In the genomic region with DNA sequence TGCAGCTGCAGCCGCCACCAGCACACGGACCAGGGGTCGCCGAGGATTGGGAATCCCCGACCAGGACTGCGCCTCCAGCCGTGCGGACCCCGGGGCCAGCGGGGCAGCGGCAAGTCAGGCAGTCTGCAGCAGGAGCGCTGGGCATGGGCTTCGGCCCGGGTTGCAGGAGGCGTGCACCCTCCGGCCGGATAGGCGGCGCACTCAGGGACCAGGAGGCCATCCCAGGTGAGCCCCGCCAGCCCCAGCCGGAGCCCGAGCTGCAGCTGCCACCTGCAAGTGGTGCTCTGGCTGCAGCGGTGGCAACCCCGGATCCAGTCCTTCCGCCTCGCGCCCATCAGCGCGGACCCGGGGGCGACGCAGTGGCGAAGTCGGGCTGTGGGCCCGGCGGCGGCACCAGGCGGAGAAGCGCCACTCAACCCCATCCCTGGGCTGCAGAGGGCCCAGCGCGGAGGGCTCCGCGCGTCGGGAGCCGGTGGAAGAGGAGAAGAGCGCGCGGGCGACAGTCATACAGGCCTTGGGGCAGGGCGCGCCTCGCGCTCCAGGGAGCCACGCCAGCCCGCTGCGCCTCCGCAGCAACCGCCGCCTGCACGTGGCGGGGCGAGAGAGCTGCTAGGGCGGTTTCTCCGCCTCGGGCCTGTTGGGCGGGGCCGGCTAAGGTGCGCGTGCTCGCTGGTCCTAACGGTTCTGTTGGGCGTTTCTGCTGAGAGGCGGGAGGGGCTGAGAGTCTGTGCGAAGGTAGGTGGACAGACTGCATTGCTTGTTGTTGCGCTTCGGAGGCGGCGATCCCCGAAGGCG, we compare ENCODE assay signal across 9 cellular contexts.
DNase-seq lines count a peak whose midpoint lies in the region; ATAC-seq and TF ChIP-seq lines count a peak whose summit lies in the region.
"Had no signal": no experiment of that assay in that cellular context is flagged by ENCODE, and none has a peak within 500 bp of the region (broad histone marks: within the 10 kb centered on the region; RNA-seq: fewer than 3 reads in every experiment).

No MANE protein-coding gene starts in this region.

- H3K9me3 Mint-ChIP-seq in WTC11 (peaks cover 11% of the 10 kb centered on the region), endodermal cell (peaks cover 14% of the 10 kb centered on the region)
- peaks cover 0 to 10% (median 2%) of the 10 kb centered on the region in 9 donors for H3K9me3 Mint-ChIP-seq in naive thymus-derived CD8-positive, alpha-beta T cell

- peaks cover 12% of the 10 kb centered on the region for H3K27me3 ChIP-seq in endodermal cell (ENCODE audit: control insufficient read depth, insufficient read depth, low read length, poor library complexity, severe bottlenecking)

- H3K36me3 ChIP-seq in endodermal cell (ENCODE audit: control insufficient read depth, insufficient read depth, low read length), result no peaks in the 10 kb centered on the region
- H3K36me3 ChIP-seq: SJSA1 had no signal

- peaks cover 4% of the 10 kb centered on the region for H3K4me1 Mint-ChIP-seq in WTC11
- H3K4me1 Mint-ChIP-seq in endodermal cell, result peaks cover 3% of the 10 kb centered on the region
- H3K4me1 Mint-ChIP-seq in naive thymus-derived CD8-positive, alpha-beta T cell, result peaks cover 2 to 10% (median 6%) of the 10 kb centered on the region in 4 donors

- peaks cover 51% of the 10 kb centered on the region for H3K27me3 Mint-ChIP-seq in WTC11 (ENCODE audit: low read depth)
- H3K27me3 Mint-ChIP-seq in endodermal cell (ENCODE audit: insufficient read depth), result peaks cover 41% of the 10 kb centered on the region
- peaks cover 0 to 20% (median 10%) of the 10 kb centered on the region in 5 donors for H3K27me3 Mint-ChIP-seq in naive thymus-derived CD8-positive, alpha-beta T cell

- H3K27ac Mint-ChIP-seq in WTC11 (no peak overlapping the region), endodermal cell (no peak overlapping the region)
- H3K27ac Mint-ChIP-seq in naive thymus-derived CD8-positive, alpha-beta T cell, result peak overlapping the region in 9 of 10 donors; percentile 44 to 94 (median 69)

- CTCF ChIA-PET in WTC11 (lab: Charles Lee), result interaction anchor here (1.4 kb wide), 1 partner anchor 66 kb away, joined by 5 read pairs; no protein-coding TSS in a partner anchor

- POLR2A ChIA-PET in WTC11 (lab: Charles Lee), result no interaction called here
- POLR2A ChIA-PET in naive thymus-derived CD8-positive, alpha-beta T cell (lab: Charles Lee), result interaction anchor here (0.9 to 2.0 kb wide), 2 partner anchors 11 to 14 kb away, joined by 5 read pairs; no protein-coding TSS in a partner anchor

- WGBS in endodermal cell (ENCODE audit: insufficient coverage in 1 of 2, insufficient read length in 1 of 2), 2 experiments, result 0 to 3% methylated on average over 12 to 81 of the region's 81 CpGs

- H3K4me1 ChIP-seq in endodermal cell (ENCODE audit: control insufficient read depth, insufficient read depth, low read length), result no peaks in the 10 kb centered on the region
- H3K4me1 ChIP-seq: SJSA1 had no signal

- DNase-seq in ELF-1 (ENCODE audit: low read depth, low spot score) (peak; percentile 94), WTC11 (ENCODE audit: low spot score) (peak; percentile 71), endodermal cell (peak; percentile 85), NCI-H2196 (lab: John Stamatoyannopoulos, UW; ENCODE audit: unreplicated experiment) (no peak), GM19240 (ENCODE audit: insufficient read length, low spot score) (no peak)
- peak in 6 of 10 donors; percentile 6 to 45 (median 20) for DNase-seq in naive thymus-derived CD8-positive, alpha-beta T cell

- H3K36me3 Mint-ChIP-seq in WTC11 (no peaks in the 10 kb centered on the region), endodermal cell (ENCODE audit: low read depth) (no peaks in the 10 kb centered on the region)
- peaks cover 0 to 5% (median 3%) of the 10 kb centered on the region in 3 donors for H3K36me3 Mint-ChIP-seq in naive thymus-derived CD8-positive, alpha-beta T cell

- ATAC-seq in HG03521 (IDR thresholded peaks at IDR 0.05; ENCODE audit: unreplicated experiment) (peak; percentile 58), WTC11 (peak; percentile 92), HG03159 (IDR thresholded peaks at IDR 0.05; ENCODE audit: unreplicated experiment) (no peak)
- ATAC-seq in naive thymus-derived CD8-positive, alpha-beta T cell, result peak; percentile 51 to 75

- H3K27ac ChIP-seq in endodermal cell (ENCODE audit: low read depth, low read length), result no peak overlapping the region
- H3K27ac ChIP-seq: SJSA1 had no signal

- no peak overlapping the region for H3K9ac ChIP-seq in endodermal cell (ENCODE audit: extremely low read depth, low read length, poor library complexity, severe bottlenecking)

- peak overlapping the region; percentile 71 for H3K4me3 ChIP-seq in endodermal cell (ENCODE audit: low read length)
- H3K4me3 ChIP-seq: SJSA1 had no signal

- H3K4me3 Mint-ChIP-seq in WTC11, result peak overlapping the region; percentile 76
- peak overlapping the region; percentile 53 for H3K4me3 Mint-ChIP-seq in endodermal cell
- peak overlapping the region; percentile 71 to 88 (median 83) for H3K4me3 Mint-ChIP-seq in naive thymus-derived CD8-positive, alpha-beta T cell

- H3K9me3 ChIP-seq in endodermal cell (ENCODE audit: control insufficient read depth, low read length), result no peaks in the 10 kb centered on the region
- H3K9me3 ChIP-seq: SJSA1 had no signal

- TF ChIP-seq CTCF in WTC11 (IDR thresholded peaks at IDR 0.05) (no peak), endodermal cell (conservative IDR thresholded peaks at IDR 0.05) (peak; percentile 32)

TF ChIP-seq in WTC11, 78 proteins besides CTCF, POLR2A, EP300 and RAD21 (continues in another document):
- TF ChIP-seq NR3C1 (CRISPR knock-in tag; conservative IDR thresholded peaks at IDR 0.05; ENCODE audit: low read depth) (no peak), ZNF232 (CRISPR knock-in tag; IDR thresholded peaks at IDR 0.05) (peak; percentile 96), TEAD1 (CRISPR knock-in tag; IDR thresholded peaks at IDR 0.05) (peak; percentile 86), FOXK1 (CRISPR knock-in tag; IDR thresholded peaks at IDR 0.05) (peak; percentile 73), PRRX2 (CRISPR knock-in tag; IDR thresholded peaks at IDR 0.05) (no peak), JAZF1 (CRISPR knock-in tag; IDR thresholded peaks at IDR 0.05) (no peak), ETV6 (CRISPR knock-in tag; IDR thresholded peaks at IDR 0.05) (peak; percentile 93), IRF2 (CRISPR knock-in tag; IDR thresholded peaks at IDR 0.05; ENCODE audit: borderline replicate concordance, low read depth) (no peak), ZNF317 (CRISPR knock-in tag; IDR thresholded peaks at IDR 0.05; ENCODE audit: borderline replicate concordance, low read depth) (peak; percentile 47; the same call in 1 of the 2 replicates), TCF7 (CRISPR knock-in tag; IDR thresholded peaks at IDR 0.05; ENCODE audit: low read depth) (peak; percentile 91)
- TF ChIP-seq, protein P1, sequence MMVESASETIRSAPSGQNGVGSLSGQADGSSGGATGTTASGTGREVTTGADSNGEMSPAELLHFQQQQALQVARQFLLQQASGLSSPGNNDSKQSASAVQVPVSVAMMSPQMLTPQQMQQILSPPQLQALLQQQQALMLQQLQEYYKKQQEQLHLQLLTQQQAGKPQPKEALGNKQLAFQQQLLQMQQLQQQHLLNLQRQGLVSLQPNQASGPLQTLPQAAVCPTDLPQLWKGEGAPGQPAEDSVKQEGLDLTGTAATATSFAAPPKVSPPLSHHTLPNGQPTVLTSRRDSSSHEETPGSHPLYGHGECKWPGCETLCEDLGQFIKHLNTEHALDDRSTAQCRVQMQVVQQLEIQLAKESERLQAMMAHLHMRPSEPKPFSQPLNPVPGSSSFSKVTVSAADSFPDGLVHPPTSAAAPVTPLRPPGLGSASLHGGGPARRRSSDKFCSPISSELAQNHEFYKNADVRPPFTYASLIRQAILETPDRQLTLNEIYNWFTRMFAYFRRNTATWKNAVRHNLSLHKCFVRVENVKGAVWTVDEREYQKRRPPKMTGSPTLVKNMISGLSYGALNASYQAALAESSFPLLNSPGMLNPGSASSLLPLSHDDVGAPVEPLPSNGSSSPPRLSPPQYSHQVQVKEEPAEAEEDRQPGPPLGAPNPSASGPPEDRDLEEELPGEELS (CRISPR knock-in tag; IDR thresholded peaks at IDR 0.05), result peak; percentile 90
- TF ChIP-seq, protein P2, sequence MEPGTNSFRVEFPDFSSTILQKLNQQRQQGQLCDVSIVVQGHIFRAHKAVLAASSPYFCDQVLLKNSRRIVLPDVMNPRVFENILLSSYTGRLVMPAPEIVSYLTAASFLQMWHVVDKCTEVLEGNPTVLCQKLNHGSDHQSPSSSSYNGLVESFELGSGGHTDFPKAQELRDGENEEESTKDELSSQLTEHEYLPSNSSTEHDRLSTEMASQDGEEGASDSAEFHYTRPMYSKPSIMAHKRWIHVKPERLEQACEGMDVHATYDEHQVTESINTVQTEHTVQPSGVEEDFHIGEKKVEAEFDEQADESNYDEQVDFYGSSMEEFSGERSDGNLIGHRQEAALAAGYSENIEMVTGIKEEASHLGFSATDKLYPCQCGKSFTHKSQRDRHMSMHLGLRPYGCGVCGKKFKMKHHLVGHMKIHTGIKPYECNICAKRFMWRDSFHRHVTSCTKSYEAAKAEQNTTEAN (CRISPR knock-in tag; IDR thresholded peaks at IDR 0.05), result no peak; the same call in 1 of the 2 replicates
- TF ChIP-seq, protein P3, sequence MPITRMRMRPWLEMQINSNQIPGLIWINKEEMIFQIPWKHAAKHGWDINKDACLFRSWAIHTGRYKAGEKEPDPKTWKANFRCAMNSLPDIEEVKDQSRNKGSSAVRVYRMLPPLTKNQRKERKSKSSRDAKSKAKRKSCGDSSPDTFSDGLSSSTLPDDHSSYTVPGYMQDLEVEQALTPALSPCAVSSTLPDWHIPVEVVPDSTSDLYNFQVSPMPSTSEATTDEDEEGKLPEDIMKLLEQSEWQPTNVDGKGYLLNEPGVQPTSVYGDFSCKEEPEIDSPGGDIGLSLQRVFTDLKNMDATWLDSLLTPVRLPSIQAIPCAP (CRISPR knock-in tag; IDR thresholded peaks at IDR 0.05), result peak; percentile 94

Comparison
In these comparisons a context has a peak if more than half of its experiments do, and no peak if none do; other contexts are left out.
1. DNase-seq: peak in ELF-1 (single experiment), WTC11 (single experiment), endodermal cell (single experiment) and naive thymus-derived CD8-positive, alpha-beta T cell (6 of 10); none in NCI-H2196 (single experiment) and GM19240 (single experiment).
2. H3K27ac Mint-ChIP-seq: peak in naive thymus-derived CD8-positive, alpha-beta T cell (9 of 10); none in WTC11 (single experiment) and endodermal cell (single experiment).
3. Peak in every context shown above with its lines, with median percentiles within 50 percentile points of each other: H3K4me3 Mint-ChIP-seq.